1 cellular context compared by ENCODE assay signal in genomic region chr6:83057705-83058321, GRCh38.
TF ChIP-seq lines count a peak whose summit lies in the region.

No MANE protein-coding gene starts in this region.

TF ChIP-seq in GM23338, 12 proteins besides CTCF, POLR2A, EP300 and RAD21 (continued from another document):
- TF ChIP-seq ZNF462 (CRISPR knock-in tag; IDR thresholded peaks at IDR 0.05) (no peak), ZNF331 (CRISPR knock-in tag; IDR thresholded peaks at IDR 0.05; ENCODE audit: low read depth) (no peak), EZH2 (IDR thresholded peaks at IDR 0.05; ENCODE audit: low read depth, unreplicated experiment) (no peak), ZNF114 (CRISPR knock-in tag; IDR thresholded peaks at IDR 0.05) (no peak), JUNB (IDR thresholded peaks at IDR 0.05; ENCODE audit: unreplicated experiment) (no peak), REST (IDR thresholded peaks at IDR 0.05; ENCODE audit: unreplicated experiment) (no peak), POLR2AphosphoS5 (IDR thresholded peaks at IDR 0.05; ENCODE audit: low read depth) (no peak), ETS1 (IDR thresholded peaks at IDR 0.05) (no peak), CREB1 (CRISPR knock-in tag; IDR thresholded peaks at IDR 0.05; ENCODE audit: low read depth) (no peak)
